Comparison of ENCODE assay signal across 11 cellular contexts in genomic region chr17:18412001-18412538, GRCh38. TPM values are rescaled to one million over a fixed set of nuclear protein-coding genes. Genes with fewer than 3 reads are reported as not detected.
DNase-seq lines count a peak whose midpoint lies in the region; ATAC-seq and TF ChIP-seq lines count a peak whose summit lies in the region.
"Not testable (repeated sequence)": the region's sequence is repeated elsewhere in the genome, so short reads cannot be mapped to it uniquely, and the experiment has no call there.
"Had no signal": no experiment of that assay in that cellular context is flagged by ENCODE, and none has a peak within 500 bp of the region (broad histone marks: within the 10 kb centered on the region; RNA-seq: fewer than 3 reads in every experiment).

No MANE protein-coding gene starts in this region.

- not testable (repeated sequence) for H3K27ac Mint-ChIP-seq in CD4-positive, CD25-positive, alpha-beta regulatory T cell; activated CD8-positive, alpha-beta T cell treated with anti-CD3 and anti-CD28 coated beads, Interleukin-2, amount 10 ng/mL, durations not matched to agents 7 days and 5 days; mesothelial cell of epicardium
- peak overlapping the region; percentile 98 for H3K27ac Mint-ChIP-seq in stimulated activated effector memory CD8-positive, alpha-beta T cell treated with anti-CD3 and anti-CD28 coated beads, Interleukin-12 subunit alpha, Interleukin-12 subunit beta, amount 100 ng/mL, for 72 hours

- H3K27me3 Mint-ChIP-seq in CD4-positive, CD25-positive, alpha-beta regulatory T cell; activated CD8-positive, alpha-beta T cell treated with anti-CD3 and anti-CD28 coated beads, Interleukin-2, amount 10 ng/mL, durations not matched to agents 7 days and 5 days (ENCODE audit: low read depth); mesothelial cell of epicardium (ENCODE audit: low read depth): not testable (repeated sequence)

- DNase-seq in CD4-positive, CD25-positive, alpha-beta regulatory T cell; epithelial cell of proximal tubule (ENCODE audit: low read depth); mesothelial cell of epicardium (ENCODE audit: low spot score in 2 of 2, unreplicated experiment in 2 of 2); stimulated activated effector memory CD8-positive, alpha-beta T cell treated with anti-CD3 and anti-CD28 coated beads, Interleukin-12 subunit alpha, Interleukin-12 subunit beta, amount 100 ng/mL, for 72 hours (ENCODE audit: low spot score in 2 of 2): not testable (repeated sequence)
- DNase-seq in activated CD8-positive, alpha-beta T cell treated with anti-CD3 and anti-CD28 coated beads, Interleukin-2, amount 10 ng/mL, durations not matched to agents 7 days and 5 days = peak; percentile 60

- POLR2A ChIA-PET in activated CD8-positive, alpha-beta T cell treated with anti-CD3 and anti-CD28 coated beads, Interleukin-2, amount 10 ng/mL, durations not matched to agents 7 days and 5 days (lab: Charles Lee) = not testable (repeated sequence)

- H3K9me3 Mint-ChIP-seq in CD4-positive, CD25-positive, alpha-beta regulatory T cell; activated CD8-positive, alpha-beta T cell treated with anti-CD3 and anti-CD28 coated beads, Interleukin-2, amount 10 ng/mL, durations not matched to agents 7 days and 5 days (ENCODE audit: insufficient read depth); mesothelial cell of epicardium; stimulated activated effector memory CD8-positive, alpha-beta T cell treated with anti-CD3 and anti-CD28 coated beads, Interleukin-12 subunit alpha, Interleukin-12 subunit beta, amount 100 ng/mL, for 72 hours: not testable (repeated sequence)

- TF ChIP-seq CTCF in epithelial cell of proximal tubule (conservative IDR thresholded peaks at IDR 0.05; ENCODE audit: low read depth, low read length); mesothelial cell of epicardium (IDR thresholded peaks at IDR 0.05; ENCODE audit: unreplicated experiment): not testable (repeated sequence)

- ATAC-seq in CD4-positive, CD25-positive, alpha-beta regulatory T cell (ENCODE audit: low read depth in 2 of 2) = peak; percentile 96 to 97
- peak; percentile 78 for ATAC-seq in GM19372 (IDR thresholded peaks at IDR 0.05; ENCODE audit: low read depth, unreplicated experiment)
- ATAC-seq in HG02798 (IDR thresholded peaks at IDR 0.05; ENCODE audit: poor library complexity, unreplicated experiment) = peak; percentile 89
- peak; percentile 98 for ATAC-seq in activated CD8-positive, alpha-beta T cell treated with anti-CD3 and anti-CD28 coated beads, Interleukin-2, amount 10 ng/mL, durations not matched to agents 7 days and 5 days
- ATAC-seq in stimulated activated effector memory CD8-positive, alpha-beta T cell treated with anti-CD3 and anti-CD28 coated beads, Interleukin-12 subunit alpha, Interleukin-12 subunit beta, amount 100 ng/mL, for 72 hours = peak; percentile 98

- H3K27me3 ChIP-seq in CD4-positive, CD25-positive, alpha-beta regulatory T cell (ENCODE audit: control insufficient read depth, insufficient read depth, low read length) = not testable (repeated sequence)

- not testable (repeated sequence) for H3K4me3 ChIP-seq in CD4-positive, CD25-positive, alpha-beta regulatory T cell (ENCODE audit: low read depth, low read length)
- H3K4me3 ChIP-seq in epithelial cell of proximal tubule (ENCODE audit: low read depth, low read length) = peak overlapping the region; percentile 56

- H3K9me3 ChIP-seq in CD4-positive, CD25-positive, alpha-beta regulatory T cell (ENCODE audit: control insufficient read depth in 2 of 2, low read length in 2 of 2); KOPT-K1 (ENCODE audit: insufficient read depth, low read length, poor library complexity, severe bottlenecking): not testable (repeated sequence)

- not testable (repeated sequence) for H3K4me1 ChIP-seq in CD4-positive, CD25-positive, alpha-beta regulatory T cell (ENCODE audit: control insufficient read depth, insufficient read depth, low read length, poor library complexity, severe bottlenecking)

- H3K36me3 Mint-ChIP-seq in CD4-positive, CD25-positive, alpha-beta regulatory T cell; activated CD8-positive, alpha-beta T cell treated with anti-CD3 and anti-CD28 coated beads, Interleukin-2, amount 10 ng/mL, durations not matched to agents 7 days and 5 days (ENCODE audit: low read depth); mesothelial cell of epicardium: not testable (repeated sequence)
- H3K36me3 Mint-ChIP-seq in stimulated activated effector memory CD8-positive, alpha-beta T cell treated with anti-CD3 and anti-CD28 coated beads, Interleukin-12 subunit alpha, Interleukin-12 subunit beta, amount 100 ng/mL, for 72 hours = peaks cover 13% of the 10 kb centered on the region

- CTCF ChIA-PET in activated CD8-positive, alpha-beta T cell treated with anti-CD3 and anti-CD28 coated beads, Interleukin-2, amount 10 ng/mL, durations not matched to agents 7 days and 5 days (lab: Charles Lee) = not testable (repeated sequence)

- H3K27ac ChIP-seq in CD4-positive, CD25-positive, alpha-beta regulatory T cell (ENCODE audit: insufficient read depth, low read length, poor library complexity, severe bottlenecking) = peak overlapping the region; percentile 41
- H3K27ac ChIP-seq in KOPT-K1 (ENCODE audit: low read depth, low read length, poor library complexity, severe bottlenecking) = peak overlapping the region; percentile 97

- peaks cover 10 to 27% (median 13%) of the 10 kb centered on the region in 4 donors for H3K4me1 Mint-ChIP-seq in CD4-positive, CD25-positive, alpha-beta regulatory T cell
- H3K4me1 Mint-ChIP-seq in activated CD8-positive, alpha-beta T cell treated with anti-CD3 and anti-CD28 coated beads, Interleukin-2, amount 10 ng/mL, durations not matched to agents 7 days and 5 days (ENCODE audit: low read depth) = peaks cover 25% of the 10 kb centered on the region
- H3K4me1 Mint-ChIP-seq in mesothelial cell of epicardium = peaks cover 21% of the 10 kb centered on the region
- peaks cover 28% of the 10 kb centered on the region for H3K4me1 Mint-ChIP-seq in stimulated activated effector memory CD8-positive, alpha-beta T cell treated with anti-CD3 and anti-CD28 coated beads, Interleukin-12 subunit alpha, Interleukin-12 subunit beta, amount 100 ng/mL, for 72 hours

- H3K36me3 ChIP-seq in CD4-positive, CD25-positive, alpha-beta regulatory T cell (ENCODE audit: control insufficient read depth, insufficient read depth, low read length); KOPT-K1 (ENCODE audit: insufficient read depth, low read length): not testable (repeated sequence)

- H3K4me3 Mint-ChIP-seq in CD4-positive, CD25-positive, alpha-beta regulatory T cell; activated CD8-positive, alpha-beta T cell treated with anti-CD3 and anti-CD28 coated beads, Interleukin-2, amount 10 ng/mL, durations not matched to agents 7 days and 5 days: not testable (repeated sequence)
- peak overlapping the region; percentile 88 for H3K4me3 Mint-ChIP-seq in mesothelial cell of epicardium
- peak overlapping the region; percentile 94 for H3K4me3 Mint-ChIP-seq in stimulated activated effector memory CD8-positive, alpha-beta T cell treated with anti-CD3 and anti-CD28 coated beads, Interleukin-12 subunit alpha, Interleukin-12 subunit beta, amount 100 ng/mL, for 72 hours

RNA-seq across cellular contexts. Expression of gene EVPLL, which starts 34.5 kb away (rescaled TPM):
- not detected for total RNA-seq in CD4-positive, CD25-positive, alpha-beta regulatory T cell
- under 1 TPM in 1 of 4 donors, not detected in 3; 0.25 TPM for polyA plus RNA-seq in CD4-positive, CD25-positive, alpha-beta regulatory T cell
- total RNA-seq in activated CD8-positive, alpha-beta T cell treated with anti-CD3 and anti-CD28 coated beads, Interleukin-2, amount 10 ng/mL, durations not matched to agents 7 days and 5 days = not detected
- total RNA-seq in epithelial cell of proximal tubule (not detected in 2 replicates), mesothelial cell of epicardium (not detected in 3 replicates)
- total RNA-seq: Daoy, dermis microvascular lymphatic vessel endothelial cell, glomerular endothelial cell had no signal

RNA-seq across cellular contexts. Expression of gene SHMT1, which starts 48.7 kb away (rescaled TPM):
- 19.0 TPM for total RNA-seq in CD4-positive, CD25-positive, alpha-beta regulatory T cell
- 10 to 100 TPM; 31.5 to 44.7 (median 35.9) TPM for polyA plus RNA-seq in CD4-positive, CD25-positive, alpha-beta regulatory T cell
- total RNA-seq in activated CD8-positive, alpha-beta T cell treated with anti-CD3 and anti-CD28 coated beads, Interleukin-2, amount 10 ng/mL, durations not matched to agents 7 days and 5 days = 10 to 100 TPM; 60.7 to 61.8 TPM
- 21.2 and 76.5 TPM in 2 replicates for total RNA-seq in epithelial cell of proximal tubule
- 19.2 to 22.4 TPM (median 20.5 TPM) in 3 replicates for total RNA-seq in mesothelial cell of epicardium
